In genomic region chr1:35511305-35511704, GRCh38 we compare ENCODE assay signal across 40 cellular contexts.
"Had no signal": no experiment of that assay in that cellular context is flagged by ENCODE, and none has a peak within 500 bp of the region (broad histone marks: within the 10 kb centered on the region; RNA-seq: fewer than 3 reads in every experiment).

No MANE protein-coding gene starts in this region.

- H3K27me3 Mint-ChIP-seq: activated naive CD4-positive, alpha-beta T cell treated with anti-CD3 and anti-CD28 coated beads, Interleukin-2, amount 10 ng/mL, durations not matched to agents 7 days and 5 days; activated naive CD4-positive, alpha-beta T cell treated with anti-CD3 and anti-CD28 coated beads, Interleukin-2, amount 50 U/mL, for 24 hours; activated naive CD8-positive, alpha-beta T cell; activated naive CD8-positive, alpha-beta T cell treated with anti-CD3 and anti-CD28 coated beads for 36 hours; activated naive CD8-positive, alpha-beta T cell treated with anti-CD3 and anti-CD28 coated beads, Interleukin-2, amount 10 ng/mL, durations not matched to agents 7 days and 5 days; activated naive CD8-positive, alpha-beta T cell treated with anti-CD3 and anti-CD28 coated beads, Interleukin-2, amount 50 U/mL, for 24 hours; activated T-cell treated with anti-CD3 and anti-CD28 coated beads, Interleukin-2, amount 50 U/mL, for 24 hours; activated T-helper 17 cell treated with anti-CD3 and anti-CD28 coated beads, Interleukin-2, amount 50 U/mL, for 72 hours; brain; central memory CD8-positive, alpha-beta T cell had no signal

- H3K27ac Mint-ChIP-seq: activated naive CD4-positive, alpha-beta T cell treated with anti-CD3 and anti-CD28 coated beads for 36 hours; activated naive CD4-positive, alpha-beta T cell treated with anti-CD3 and anti-CD28 coated beads, Interleukin-2, amount 10 ng/mL, durations not matched to agents 7 days and 5 days; activated naive CD4-positive, alpha-beta T cell treated with anti-CD3 and anti-CD28 coated beads, Interleukin-2, amount 50 U/mL, for 72 hours; activated naive CD8-positive, alpha-beta T cell; activated naive CD8-positive, alpha-beta T cell treated with anti-CD3 and anti-CD28 coated beads for 36 hours; activated naive CD8-positive, alpha-beta T cell treated with anti-CD3 and anti-CD28 coated beads, Interleukin-2, amount 10 ng/mL, durations not matched to agents 7 days and 5 days; activated naive CD8-positive, alpha-beta T cell treated with anti-CD3 and anti-CD28 coated beads, Interleukin-2, amount 50 U/mL, for 24 hours; activated T-cell treated with anti-CD3 and anti-CD28 coated beads, Interleukin-2, amount 50 U/mL, for 24 hours; activated T-cell treated with anti-CD3 and anti-CD28 coated beads, Interleukin-2, amount 50 U/mL, for 72 hours; activated T-helper 1 cell treated with anti-CD3 and anti-CD28 coated beads, Interleukin-12 subunit alpha, Interleukin-12 subunit beta, Interleukin-2, Interleukin-4 antibody, amounts not matched to agents 30 ng/mL and 10 ng/mL and 1 ng/mL, durations not matched to agents 14 hours and 24 hours and 36 hours; activated T-helper 17 cell treated with anti-CD3 and anti-CD28 coated beads, Interleukin-2, amount 50 U/mL, for 72 hours; activated T-helper 2 cell treated with anti-CD3 and anti-CD28 coated beads, Interferon-gamma antibody, Interleukin-2, Interleukin-4, amounts not matched to agents 10 μg/mL and 5 μg/mL and 100 μg/mL, durations not matched to agents 14 hours and 24 hours and 36 hours; brain had no signal

- H3K27me3 ChIP-seq: adrenal gland, ascending aorta, body of pancreas, brain microvascular endothelial cell, breast epithelium, cardiac muscle cell had no signal

- H3K27ac ChIP-seq: adrenal gland, ascending aorta, body of pancreas, brain microvascular endothelial cell, breast epithelium, cardiac muscle cell had no signal

- DNase-seq: activated effector memory CD4-positive, alpha-beta T cell treated with anti-CD3 and anti-CD28 coated beads, Interleukin-2, amount 50 U/mL, for 16 hours; activated effector memory CD4-positive, alpha-beta T cell treated with Interleukin-2 at 50 U/mL for 16 hours; activated gamma-delta T cell; activated gamma-delta T cell treated with Interleukin-2 at 50 U/mL for 16 hours; activated naive CD4-positive, alpha-beta T cell; activated naive CD4-positive, alpha-beta T cell treated with anti-CD3 and anti-CD28 coated beads for 36 hours; activated naive CD4-positive, alpha-beta T cell treated with anti-CD3 and anti-CD28 coated beads, Interleukin-2, amount 10 ng/mL, durations not matched to agents 7 days and 5 days; activated naive CD4-positive, alpha-beta T cell treated with anti-CD3 and anti-CD28 coated beads, Interleukin-2, amount 50 U/mL, for 16 hours; activated naive CD4-positive, alpha-beta T cell treated with Interleukin-2 at 50 U/mL for 16 hours; activated naive CD8-positive, alpha-beta T cell treated with anti-CD3 and anti-CD28 coated beads for 36 hours; activated naive CD8-positive, alpha-beta T cell treated with anti-CD3 and anti-CD28 coated beads, Interleukin-2, amount 10 ng/mL, durations not matched to agents 7 days and 5 days; activated naive CD8-positive, alpha-beta T cell treated with anti-CD3 and anti-CD28 coated beads, Interleukin-2, amount 50 U/mL, for 24 hours; activated T-cell treated with anti-CD3 and anti-CD28 coated beads, Interleukin-2, amount 50 U/mL, for 1 hour; activated T-cell treated with anti-CD3 and anti-CD28 coated beads, Interleukin-2, amount 50 U/mL, for 24 hours; activated T-cell treated with anti-CD3 and anti-CD28 coated beads, Interleukin-2, amount 50 U/mL, for 4 hours; activated T-cell treated with anti-CD3 and anti-CD28 coated beads, Interleukin-2, amount 50 U/mL, for 48 hours; activated T-cell treated with anti-CD3 and anti-CD28 coated beads, Interleukin-2, amount 50 U/mL, for 72 hours; adrenal gland; amniotic stem cell; amygdala; anterior cingulate cortex; aorta; body of pancreas; brain microvascular endothelial cell; caudate nucleus; central memory CD4-positive, alpha-beta T cell; cerebellar nuclear complex had no signal

- H3K36me3 ChIP-seq: ascending aorta, brain microvascular endothelial cell, breast epithelium, cardiac muscle cell had no signal

- H3K9me3 ChIP-seq: body of pancreas had no signal

- H3K4me3 ChIP-seq: adrenal gland, ascending aorta, body of pancreas, breast epithelium, cardiac muscle cell had no signal

- H3K4me3 Mint-ChIP-seq: activated naive CD4-positive, alpha-beta T cell treated with anti-CD3 and anti-CD28 coated beads for 36 hours; activated naive CD4-positive, alpha-beta T cell treated with anti-CD3 and anti-CD28 coated beads, Interleukin-2, amount 10 ng/mL, durations not matched to agents 7 days and 5 days; activated naive CD4-positive, alpha-beta T cell treated with anti-CD3 and anti-CD28 coated beads, Interleukin-2, amount 50 U/mL, for 24 hours; activated naive CD8-positive, alpha-beta T cell; activated naive CD8-positive, alpha-beta T cell treated with anti-CD3 and anti-CD28 coated beads for 36 hours; activated naive CD8-positive, alpha-beta T cell treated with anti-CD3 and anti-CD28 coated beads, Interleukin-2, amount 10 ng/mL, durations not matched to agents 7 days and 5 days; activated naive CD8-positive, alpha-beta T cell treated with anti-CD3 and anti-CD28 coated beads, Interleukin-2, amount 50 U/mL, for 24 hours; activated T-cell treated with anti-CD3 and anti-CD28 coated beads, Interleukin-2, amount 50 U/mL, for 24 hours; activated T-cell treated with anti-CD3 and anti-CD28 coated beads, Interleukin-2, amount 50 U/mL, for 4 hours; activated T-cell treated with anti-CD3 and anti-CD28 coated beads, Interleukin-2, amount 50 U/mL, for 72 hours; activated T-helper 1 cell treated with anti-CD3 and anti-CD28 coated beads, Interleukin-12 subunit alpha, Interleukin-12 subunit beta, Interleukin-2, Interleukin-4 antibody, amounts not matched to agents 30 ng/mL and 10 ng/mL and 1 ng/mL, durations not matched to agents 14 hours and 24 hours and 36 hours; activated T-helper 17 cell treated with anti-CD3 and anti-CD28 coated beads, Interleukin-2, amount 50 U/mL, for 72 hours; brain; central memory CD8-positive, alpha-beta T cell had no signal

- ATAC-seq: activated naive CD4-positive, alpha-beta T cell treated with anti-CD3 and anti-CD28 coated beads, Interleukin-2, amount 50 U/mL, for 72 hours; activated naive CD8-positive, alpha-beta T cell treated with anti-CD3 and anti-CD28 coated beads, Interleukin-2, amount 50 U/mL, for 24 hours; activated T-cell treated with anti-CD3 and anti-CD28 coated beads, Interleukin-2, amount 50 U/mL, for 4 hours; activated T-cell treated with anti-CD3 and anti-CD28 coated beads, Interleukin-2, amount 50 U/mL, for 72 hours; activated T-helper 17 cell treated with anti-CD3 and anti-CD28 coated beads, Interleukin-2, amount 50 U/mL, for 72 hours; body of pancreas had no signal

- FAIRE-seq: astrocyte, bronchial epithelial cell had no signal
